ENCODE assay signal across 27 cellular contexts in genomic region chr4:94571301-94571700, GRCh38.
DNase-seq lines count a peak whose midpoint lies in the region; ATAC-seq, FAIRE-seq and TF ChIP-seq lines count a peak whose summit lies in the region.
"Had no signal": no experiment of that assay in that cellular context is flagged by ENCODE, and none has a peak within 500 bp of the region (broad histone marks: within the 10 kb centered on the region; RNA-seq: fewer than 3 reads in every experiment).

No MANE protein-coding gene starts in this region.

- no peak for TF ChIP-seq POLR2A in K562 (conservative IDR thresholded peaks at IDR 0.05)
- no peak for TF ChIP-seq POLR2A in vagina (IDR thresholded peaks at IDR 0.05)

- H3K27me3 ChIP-seq in left ventricle myocardium inferior (ENCODE audit: low read depth) (no peaks in the 10 kb centered on the region), K562 (ENCODE audit: control insufficient read depth in 2 of 2, insufficient read depth in 2 of 2, low read length in 2 of 2) (no peaks in the 10 kb centered on the region), vagina (no peaks in the 10 kb centered on the region)
- H3K27me3 ChIP-seq: pancreas, tibial nerve had no signal

- H3K4me1 ChIP-seq in left ventricle myocardium inferior (peaks cover 85% of the 10 kb centered on the region), K562 (replicated peaks in 1 of 2; ENCODE audit: control insufficient read depth in 2 of 2, insufficient read depth in 2 of 2, low read length in 2 of 2) (no peaks in the 10 kb centered on the region), mesodermal cell (ENCODE audit: control insufficient read depth, insufficient read depth, low read length, poor library complexity, severe bottlenecking) (peaks cover 3% of the 10 kb centered on the region), vagina (peaks cover 5% of the 10 kb centered on the region), mucosa of descending colon (ENCODE audit: low read depth) (no peaks in the 10 kb centered on the region)
- H3K4me1 ChIP-seq: pancreas had no signal

- peak; percentile 13 for ATAC-seq in left ventricle myocardium superior
- peak; percentile 77 for ATAC-seq in K562
- ATAC-seq in HG03565 (IDR thresholded peaks at IDR 0.05; ENCODE audit: unreplicated experiment), result no peak
- ATAC-seq in mucosa of descending colon, result no peak
- ATAC-seq: activated T-helper 17 cell treated with anti-CD3 and anti-CD28 coated beads, Interleukin-2, amount 50 U/mL, for 72 hours; naive thymus-derived CD4-positive, alpha-beta T cell; pancreas had no signal

- no TSS peak for BruUV-seq in K562 (replicated peaks; lab: Mats Ljungman, UMichigan)

- POLR2A ChIA-PET in K562 (lab: Yijun Ruan, JAX), result no interaction called here

- intact Hi-C loops in left ventricle myocardium superior (cut with micrococcal nuclease) (no loop called here), left ventricle myocardium inferior (cut with micrococcal nuclease) (no loop called here), K562 (cut with micrococcal nuclease) (loop anchor here (1.0 kb wide), 1 partner anchor 165 kb away; no protein-coding TSS in a partner anchor), vagina (cut with DNase I) (no loop called here), mucosa of descending colon (cut with DNase I, micrococcal nuclease) (no loop called here)

- no peak overlapping the region for H3K27ac ChIP-seq in left ventricle myocardium inferior (replicated peaks)
- no peak overlapping the region for H3K27ac ChIP-seq in K562 (ENCODE audit: extremely low read depth, low read depth, low read length)
- peak overlapping the region; percentile 48 for H3K27ac ChIP-seq in mesodermal cell (ENCODE audit: low read depth, low read length, severe bottlenecking)
- no peak overlapping the region for H3K27ac ChIP-seq in vagina
- H3K27ac ChIP-seq: A549, pancreas, tibial nerve had no signal

- no peaks in the 10 kb centered on the region for H3K9me3 ChIP-seq in left ventricle myocardium inferior (replicated peaks)
- H3K9me3 ChIP-seq in K562 (replicated peaks; ENCODE audit: control insufficient read depth, insufficient read depth, low read depth, low read length), result no peaks in the 10 kb centered on the region; the same call in 1 of the 2 replicates
- H3K9me3 ChIP-seq in mesodermal cell (ENCODE audit: control insufficient read depth, low read length), result no peaks in the 10 kb centered on the region
- H3K9me3 ChIP-seq in vagina, result no peaks in the 10 kb centered on the region
- no peaks in the 10 kb centered on the region for H3K9me3 ChIP-seq in mucosa of descending colon
- H3K9me3 ChIP-seq: A549, pancreas, tibial nerve had no signal

- no peak for FAIRE-seq in K562 (lab: Jason Lieb, UNC)
- FAIRE-seq: A549, endothelial cell of umbilical vein, pancreas had no signal

- H3K36me3 ChIP-seq in left ventricle myocardium inferior (peaks cover 8% of the 10 kb centered on the region), K562 (ENCODE audit: control insufficient read depth, insufficient read depth, low read length) (peaks cover 14% of the 10 kb centered on the region), mesodermal cell (ENCODE audit: control insufficient read depth, insufficient read depth, low read length) (peaks cover 7% of the 10 kb centered on the region), vagina (peaks cover 0 to 13% of the 10 kb centered on the region in 2 donors), mucosa of descending colon (ENCODE audit: low read depth) (no peaks in the 10 kb centered on the region)

- no peak overlapping the region for H2AFZ ChIP-seq in K562 (ENCODE audit: low read depth, low read length)

- peak in 1 of 2 experiments; percentile 47; a peak in 2 of 4 replicates for TF ChIP-seq RAD21 in K562 (CRISPR knock-in tag; conservative IDR thresholded peaks at IDR 0.05 in 1 of 2, IDR thresholded peaks at IDR 0.05 in 1 of 2)

- H3K4me2 ChIP-seq in K562 (ENCODE audit: insufficient read depth, low read length), result no peak overlapping the region
- H3K4me2 ChIP-seq: A549 had no signal

- H3K9me1 ChIP-seq in K562 (ENCODE audit: control insufficient read depth, insufficient read depth, low read length), result no peaks in the 10 kb centered on the region

- TF ChIP-seq EP300 in K562 (IDR thresholded peaks at IDR 0.05; ENCODE audit: low read length), result no peak

- no peak overlapping the region for H3K9ac ChIP-seq in K562 (ENCODE audit: insufficient read depth in 1 of 2, low read depth in 2 of 2, low read length in 2 of 2)

- no peaks in the 10 kb centered on the region; the same call in 1 of the 2 replicates for H4K20me1 ChIP-seq in K562 (replicated peaks; ENCODE audit: control insufficient read depth, insufficient read depth, low read length)

- no peak for TF ChIP-seq CTCF in left ventricle myocardium inferior (IDR thresholded peaks at IDR 0.05; ENCODE audit: borderline replicate concordance)
- peak in 1 of 3 experiments; percentile 20; a peak in 1 of 6 replicates for TF ChIP-seq CTCF in K562 (IDR thresholded peaks at IDR 0.05 in 2 of 3, conservative IDR thresholded peaks at IDR 0.05 in 1 of 3; ENCODE audit: insufficient read depth in 2 of 3, low read depth in 1 of 3, low read length in 3 of 3)
- TF ChIP-seq CTCF in vagina (IDR thresholded peaks at IDR 0.05), result no peak
- TF ChIP-seq CTCF in mucosa of descending colon (IDR thresholded peaks at IDR 0.05), result no peak

- DNase-seq in left ventricle myocardium superior (no peak), left ventricle myocardium inferior (no peak), K562 (ENCODE audit: extremely low read depth in 1 of 4, low spot score in 3 of 4) (peak in 1 of 4 experiments; percentile 21), vagina (ENCODE audit: extremely low spot score in 2 of 2) (no peak), COLO829 (ENCODE audit: low spot score) (no peak), mucosa of descending colon (no peak)
- DNase-seq: activated CD4-positive, alpha-beta T cell treated with anti-CD3 and anti-CD28 coated beads, Interleukin-2, amount 50 U/mL, for 4 hours; activated CD4-positive, CD25-positive, alpha-beta regulatory T cell; activated CD8-positive, alpha-beta memory T cell treated with anti-CD3 and anti-CD28 coated beads, Interleukin-2, amount 50 U/mL, for 48 hours; central memory CD4-positive, alpha-beta T cell; dermis blood vessel endothelial cell; DMS79 treated with DMSO at 0.1 percent for 48 hours; left cardiac atrium; naive thymus-derived CD4-positive, alpha-beta T cell; NCI-H1105; NCI-H1930; NCI-H226; NCI-H748 treated with DMSO at 0.1 percent for 48 hours; pancreas; stimulated activated CD8-positive, alpha-beta memory T cell treated with anti-CD3 and anti-CD28 coated beads, Interleukin-4, amount 100 ng/mL, for 48 hours; T1000 had no signal

- H3K79me2 ChIP-seq in K562 (ENCODE audit: control insufficient read depth, insufficient read depth, low read length), result peaks cover 14% of the 10 kb centered on the region; the same call in 2 of the 3 replicates

- H3K4me3 ChIP-seq in left ventricle myocardium inferior, result no peak overlapping the region
- H3K4me3 ChIP-seq in K562, result no peak overlapping the region
- H3K4me3 ChIP-seq in mesodermal cell (ENCODE audit: extremely low read depth, insufficient read depth, low read length, poor library complexity, severe bottlenecking), result no peak overlapping the region
- H3K4me3 ChIP-seq in vagina, result no peak overlapping the region
- no peak overlapping the region for H3K4me3 ChIP-seq in mucosa of descending colon
- H3K4me3 ChIP-seq: A549, pancreas, tibial nerve had no signal

- CTCF ChIA-PET in K562 (lab: Yijun Ruan, JAX; ENCODE audit: low intra/inter-chr PET ratio), result no interaction called here

- in situ Hi-C loops in K562 (cut with MboI), result no loop called here

- WGBS in K562 (ENCODE audit: insufficient coverage, low coverage, missing lambda C conversion rate), result 71% methylated on average over 4 of the region's 4 CpGs
- 50 to 75% methylated on average over 2 to 3 of the region's 4 CpGs for WGBS in mesodermal cell (ENCODE audit: insufficient coverage in 2 of 2), 2 experiments

TF ChIP-seq in K562, 482 proteins besides CTCF, POLR2A, EP300 and RAD21 (continues in another document):
- TF ChIP-seq TFAM (CRISPR knock-in tag; conservative IDR thresholded peaks at IDR 0.05), result no peak
- no peak for TF ChIP-seq RUNX1 (IDR thresholded peaks at IDR 0.05; ENCODE audit: low read depth)
- TF ChIP-seq CTCFL (IDR thresholded peaks at IDR 0.05; ENCODE audit: borderline replicate concordance, insufficient read depth, low read depth, low read length, poor library complexity, severe bottlenecking), result no peak
- TF ChIP-seq ZNF778 (CRISPR knock-in tag; IDR thresholded peaks at IDR 0.05), result no peak
- TF ChIP-seq ZKSCAN1 (IDR thresholded peaks at IDR 0.05; ENCODE audit: low read depth, low read length), result no peak
- no peak for TF ChIP-seq ZNF77 (CRISPR knock-in tag; IDR thresholded peaks at IDR 0.05)
- no peak for TF ChIP-seq CHAMP1 (IDR thresholded peaks at IDR 0.05)

Comparison
In these comparisons a context has a peak if more than half of its experiments do, and no peak if none do; other contexts are left out.
1. ATAC-seq: peak in left ventricle myocardium superior (single experiment) and K562 (single experiment); none in HG03565 (single experiment) and mucosa of descending colon (single experiment).